ENCODE assay signal across 7 cellular contexts in genomic region chr15:28308718-28309117, GRCh38. TPM values are rescaled to one million over a fixed set of nuclear protein-coding genes. Genes with fewer than 3 reads are reported as not detected.
"Had no signal": no experiment of that assay in that cellular context is flagged by ENCODE, and none has a peak within 500 bp of the region (broad histone marks: within the 10 kb centered on the region; RNA-seq: fewer than 3 reads in every experiment).

No MANE protein-coding gene starts in this region.

RNA-seq across cellular contexts. Expression of gene GOLGA6L24, which starts 49.2 kb away (rescaled TPM):
- total RNA-seq: GM23248, GM23338, H1, H4, H7, H9, HFFc6 had no signal
- polyA plus RNA-seq: GM23248, GM23338, H1 had no signal
